9 cellular contexts compared by ENCODE assay signal in genomic region chr2:225400060-225400511, GRCh38. TPM values are rescaled to one million over a fixed set of nuclear protein-coding genes. Genes with fewer than 3 reads are reported as not detected.
DNase-seq lines count a peak whose midpoint lies in the region; ATAC-seq, FAIRE-seq and TF ChIP-seq lines count a peak whose summit lies in the region.
"Had no signal": no experiment of that assay in that cellular context is flagged by ENCODE, and none has a peak within 500 bp of the region (broad histone marks: within the 10 kb centered on the region; RNA-seq: fewer than 3 reads in every experiment).

No MANE protein-coding gene starts in this region.

- H3K4me1 ChIP-seq in pancreas: no peaks in the 10 kb centered on the region

- no peaks in the 10 kb centered on the region for H3K27me3 ChIP-seq in pancreas

- H3K36me3 ChIP-seq in pancreas: no peaks in the 10 kb centered on the region

- intact Hi-C loops in pancreas (cut with DNase I): no loop called here

- DNase-seq in A172 (ENCODE audit: low spot score): peak; percentile 42
- DNase-seq in HPDE6-E6E7 (ENCODE audit: extremely low spot score): peak; percentile 2
- peak; percentile 72 for DNase-seq in NCI-H82 (lab: John Stamatoyannopoulos, UW)
- DNase-seq in ecto neural progenitor cell (ENCODE audit: low spot score): peak; percentile 73
- peak in 2 of 6 donors; percentile 18 to 27 for DNase-seq in pancreas

- WGBS in pancreas, 2 donors: 21 to 24% methylated on average over 8 of the region's 8 CpGs

- no peaks in the 10 kb centered on the region for H3K9me3 ChIP-seq in pancreas

- no peak overlapping the region for H3K4me3 ChIP-seq in pancreas

- no peak for TF ChIP-seq CTCF in pancreas (IDR thresholded peaks at IDR 0.05)

- FAIRE-seq in pancreas (lab: Jason Lieb, UNC): no peak
- FAIRE-seq: G401.6 had no signal

- ATAC-seq in pancreas (peak in 3 of 4 donors; percentile 57 to 86 (median 73)), HG02870 (IDR thresholded peaks at IDR 0.05; ENCODE audit: unreplicated experiment) (no peak), HG02759 (IDR thresholded peaks at IDR 0.05; ENCODE audit: unreplicated experiment) (no peak), HG03457 (IDR thresholded peaks at IDR 0.05; ENCODE audit: unreplicated experiment) (no peak)

- no peak overlapping the region for H3K27ac ChIP-seq in pancreas

RNA-seq across cellular contexts. Expression of gene NYAP2, which starts 0.6 kb away (rescaled TPM):
- total RNA-seq in A172 (2014; rRNA removed; shearing (Covaris generic)): not detected in 2 replicates
- under 1 TPM in 5 of 6 donors, not detected in 1; 0.03 to 0.31 (median 0.12) TPM for total RNA-seq in pancreas
- under 1 TPM; 0.04 to 0.07 TPM for polyA plus RNA-seq in pancreas

Comparison
In these comparisons a context has a peak if more than half of its experiments do, and no peak if none do; other contexts are left out.
1. ATAC-seq: peak in pancreas (3 of 4); none in HG02870 (single experiment), HG02759 (single experiment) and HG03457 (single experiment).